8 cellular contexts compared by ENCODE assay signal in the genomic region with DNA sequence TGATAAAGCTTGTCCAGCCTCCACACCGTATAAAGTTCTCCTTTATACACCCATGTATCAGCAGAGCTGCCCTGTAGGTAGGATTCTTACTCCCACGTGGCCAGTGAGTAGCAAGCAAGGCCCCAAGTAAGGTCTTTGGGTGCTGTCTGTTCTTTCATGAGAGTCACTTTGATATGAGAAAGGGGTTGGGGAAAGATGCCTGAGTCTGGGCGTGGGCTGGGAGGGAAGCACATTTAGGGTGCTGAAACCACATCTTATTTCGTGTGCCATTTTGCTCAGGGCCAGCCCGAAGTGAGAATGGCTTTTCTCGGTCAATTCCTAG. TPM values are rescaled to one million over a fixed set of nuclear protein-coding genes. Genes with fewer than 3 reads are reported as not detected.
DNase-seq lines count a peak whose midpoint lies in the region; ATAC-seq and FAIRE-seq lines count a peak whose summit lies in the region.

No MANE protein-coding gene starts in this region.

- no peak for FAIRE-seq in RCC 7860 (lab: Jason Lieb, UNC)

- H3K9me3 ChIP-seq in HAP-1 (no peaks in the 10 kb centered on the region), iPS-15b (ENCODE audit: control insufficient read depth, insufficient read depth, low read length) (no peaks in the 10 kb centered on the region)

- DNase-seq in HAP-1 (ENCODE audit: low spot score in 2 of 2) (no peak), posterior cingulate gyrus (no peak), RCC 7860 (ENCODE audit: low spot score) (no peak), posterior vena cava (ENCODE audit: low spot score) (no peak), SW 1271 (lab: John Stamatoyannopoulos, UW) (no peak)
- peak; percentile 56 for DNase-seq in activated CD4-positive, alpha-beta T cell treated with anti-CD3 and anti-CD28 coated beads for 48 hours

- in situ Hi-C loops in HAP-1 (cut with MboI; ENCODE audit: low sequenced_read_pairs): no loop called here

- H3K27me3 ChIP-seq in HAP-1 (ENCODE audit: low read depth) (peaks cover 3% of the 10 kb centered on the region), iPS-15b (ENCODE audit: control insufficient read depth, insufficient read depth, low read length) (peaks cover 61% of the 10 kb centered on the region)

- no peak for ATAC-seq in stimulated activated memory B cell treated with anti-CD40 and anti-IgM and Interleukin-4, amounts not matched to agents 10 μg/mL and 1 μg/mL and 100 μg/mL, for 72 hours

- H3K27me3 Mint-ChIP-seq in stimulated activated memory B cell treated with anti-CD40 and anti-IgM and Interleukin-4, amounts not matched to agents 10 μg/mL and 1 μg/mL and 100 μg/mL, for 72 hours: no peaks in the 10 kb centered on the region

- H3K4me1 Mint-ChIP-seq in stimulated activated memory B cell treated with anti-CD40 and anti-IgM and Interleukin-4, amounts not matched to agents 10 μg/mL and 1 μg/mL and 100 μg/mL, for 72 hours: peaks cover 42% of the 10 kb centered on the region

- peak overlapping the region; percentile 24 for H3K9ac ChIP-seq in iPS-15b (ENCODE audit: low read depth, low read length)

- peaks cover 21% of the 10 kb centered on the region for H3K36me3 Mint-ChIP-seq in stimulated activated memory B cell treated with anti-CD40 and anti-IgM and Interleukin-4, amounts not matched to agents 10 μg/mL and 1 μg/mL and 100 μg/mL, for 72 hours

- H3K4me3 Mint-ChIP-seq in stimulated activated memory B cell treated with anti-CD40 and anti-IgM and Interleukin-4, amounts not matched to agents 10 μg/mL and 1 μg/mL and 100 μg/mL, for 72 hours: peak overlapping the region; percentile 78

- H3K9me3 Mint-ChIP-seq in stimulated activated memory B cell treated with anti-CD40 and anti-IgM and Interleukin-4, amounts not matched to agents 10 μg/mL and 1 μg/mL and 100 μg/mL, for 72 hours: no peaks in the 10 kb centered on the region

- peaks cover 5% of the 10 kb centered on the region; the same call in 1 of the 2 replicates for H3K36me3 ChIP-seq in HAP-1 (replicated peaks)
- peaks cover 3% of the 10 kb centered on the region for H3K36me3 ChIP-seq in iPS-15b (ENCODE audit: control insufficient read depth, insufficient read depth, low read length)

- H3K4me1 ChIP-seq in HAP-1 (peaks cover 29% of the 10 kb centered on the region), iPS-15b (ENCODE audit: control insufficient read depth, insufficient read depth, low read length) (peaks cover 2% of the 10 kb centered on the region)

- H3K4me3 ChIP-seq in HAP-1 (peak overlapping the region; percentile 38), iPS-15b (ENCODE audit: low read depth, low read length) (peak overlapping the region; percentile 69)

- intact Hi-C loops in posterior cingulate gyrus (cut with DNase I) (no loop called here), posterior vena cava (cut with DNase I) (no loop called here)

- H3K27ac Mint-ChIP-seq in stimulated activated memory B cell treated with anti-CD40 and anti-IgM and Interleukin-4, amounts not matched to agents 10 μg/mL and 1 μg/mL and 100 μg/mL, for 72 hours: peak overlapping the region; percentile 78

RNA-seq across cellular contexts. Expression of gene ITPRIPL1, which starts 0.4 kb away (rescaled TPM):
- total RNA-seq in posterior vena cava: 1 to 10 TPM in 1 of 2 donors, under 1 TPM in 1; 0.69 to 1.5 TPM

RNA-seq across cellular contexts. Expression of gene NCAPH, which starts 10.9 kb away (rescaled TPM):
- total RNA-seq in posterior vena cava: under 1 TPM; 0.51 to 1.00 TPM

RNA-seq across cellular contexts. Expression of gene SNRNP200, which starts 19.3 kb away (rescaled TPM):
- total RNA-seq in posterior vena cava: 10 to 100 TPM; 67.2 to 78.3 TPM

RNA-seq across cellular contexts. Expression of gene CIAO1, which starts 58.7 kb away (rescaled TPM):
- 10 to 100 TPM; 41.9 to 46.4 TPM for total RNA-seq in posterior vena cava

RNA-seq across cellular contexts. Expression of gene TMEM127, which starts 58.9 kb away (rescaled TPM):
- total RNA-seq in posterior vena cava: 10 to 100 TPM; 49.2 to 52.4 TPM
